Comparison of ENCODE assay signal across 1 cellular context in the genomic region with DNA sequence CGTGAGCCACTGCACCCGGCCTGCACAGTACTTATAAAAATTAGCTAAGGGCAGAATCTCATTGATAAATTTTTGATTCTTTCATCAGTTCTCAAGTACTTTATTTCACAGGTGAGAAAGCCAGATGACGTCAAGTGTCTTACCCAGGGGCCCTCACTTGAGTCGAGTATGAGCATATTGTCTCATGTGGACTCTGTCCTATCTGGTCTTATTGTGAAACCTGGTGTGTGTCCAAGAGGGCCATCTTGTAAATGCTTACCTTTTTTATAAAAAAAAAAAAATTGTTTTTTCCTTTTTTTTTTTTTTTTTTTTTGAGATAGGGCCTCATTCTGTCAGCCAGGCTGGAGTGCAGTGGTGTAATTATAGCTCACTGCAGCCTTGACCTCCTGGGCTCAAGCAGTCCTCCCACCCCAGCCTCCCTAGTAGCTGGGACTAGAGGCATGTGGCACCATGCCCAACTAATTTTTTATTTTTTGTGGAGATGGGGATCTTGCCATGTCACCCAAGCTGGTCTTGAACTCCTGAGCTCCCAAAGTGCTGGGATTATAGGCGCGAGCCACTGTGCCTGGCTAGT.
TF ChIP-seq lines count a peak whose summit lies in the region.

No MANE protein-coding gene starts in this region.

TF ChIP-seq in HepG2, 621 proteins besides CTCF, POLR2A, EP300 and RAD21:
- TF ChIP-seq ZBTB14 (CRISPR knock-in tag; IDR thresholded peaks at IDR 0.05) (no peak), NFATC3 (CRISPR knock-in tag; IDR thresholded peaks at IDR 0.05) (no peak), HNF4G (IDR thresholded peaks at IDR 0.05; ENCODE audit: borderline replicate concordance, low read depth, low read length) (peak; percentile 19; the same call in 1 of the 2 replicates), HNF4G (CRISPR knock-in tag; IDR thresholded peaks at IDR 0.05; ENCODE audit: borderline replicate concordance, low read depth) (no peak), AKAP8 (CRISPR knock-in tag; IDR thresholded peaks at IDR 0.05) (no peak), IKZF1 (IDR thresholded peaks at IDR 0.05) (no peak), GTF2F1 (IDR thresholded peaks at IDR 0.05; ENCODE audit: low read length) (no peak), ATF3 (CRISPR knock-in tag; IDR thresholded peaks at IDR 0.05) (no peak), ZFP90 (CRISPR knock-in tag; IDR thresholded peaks at IDR 0.05; ENCODE audit: borderline replicate concordance) (no peak), NFYB (CRISPR knock-in tag; IDR thresholded peaks at IDR 0.05) (no peak), PBX3 (CRISPR knock-in tag; IDR thresholded peaks at IDR 0.05; ENCODE audit: borderline replicate concordance) (no peak), ZNF775 (CRISPR knock-in tag; IDR thresholded peaks at IDR 0.05; ENCODE audit: borderline replicate concordance) (no peak), BRCA1 (CRISPR knock-in tag; IDR thresholded peaks at IDR 0.05) (no peak), NR2F6 (IDR thresholded peaks at IDR 0.05) (no peak), NR2F6 (CRISPR knock-in tag; IDR thresholded peaks at IDR 0.05) (0 out of 2 replicates have a peak, but pooled peaks have one; percentile 5), DRAP1 (CRISPR knock-in tag; IDR thresholded peaks at IDR 0.05) (no peak), ZNF816 (CRISPR knock-in tag; IDR thresholded peaks at IDR 0.05; ENCODE audit: borderline replicate concordance) (no peak), ZNF274 (CRISPR knock-in tag; IDR thresholded peaks at IDR 0.05) (no peak), KLF11 (CRISPR knock-in tag; IDR thresholded peaks at IDR 0.05) (no peak), HNF4A (CRISPR knock-in tag; IDR thresholded peaks at IDR 0.05) (peak; percentile 27; the same call in 1 of the 2 replicates), NCOA1 (CRISPR knock-in tag; IDR thresholded peaks at IDR 0.05) (no peak), ZNF263 (CRISPR knock-in tag; IDR thresholded peaks at IDR 0.05) (peak; percentile 51; the same call in 1 of the 2 replicates), CEBPB (IDR thresholded peaks at IDR 0.05; ENCODE audit: borderline replicate concordance, low read depth, low read length) (peak; percentile 44), ZNF484 (CRISPR knock-in tag; IDR thresholded peaks at IDR 0.05; ENCODE audit: borderline replicate concordance, low read depth) (no peak), ATM (IDR thresholded peaks at IDR 0.05; ENCODE audit: borderline replicate concordance) (no peak), FOXK2 (IDR thresholded peaks at IDR 0.05) (no peak), DNMT1 (CRISPR knock-in tag; IDR thresholded peaks at IDR 0.05) (no peak), ZFP36L2 (CRISPR knock-in tag; IDR thresholded peaks at IDR 0.05) (no peak), ZNF7 (CRISPR knock-in tag; IDR thresholded peaks at IDR 0.05) (no peak)
- TF ChIP-seq, protein P1, sequence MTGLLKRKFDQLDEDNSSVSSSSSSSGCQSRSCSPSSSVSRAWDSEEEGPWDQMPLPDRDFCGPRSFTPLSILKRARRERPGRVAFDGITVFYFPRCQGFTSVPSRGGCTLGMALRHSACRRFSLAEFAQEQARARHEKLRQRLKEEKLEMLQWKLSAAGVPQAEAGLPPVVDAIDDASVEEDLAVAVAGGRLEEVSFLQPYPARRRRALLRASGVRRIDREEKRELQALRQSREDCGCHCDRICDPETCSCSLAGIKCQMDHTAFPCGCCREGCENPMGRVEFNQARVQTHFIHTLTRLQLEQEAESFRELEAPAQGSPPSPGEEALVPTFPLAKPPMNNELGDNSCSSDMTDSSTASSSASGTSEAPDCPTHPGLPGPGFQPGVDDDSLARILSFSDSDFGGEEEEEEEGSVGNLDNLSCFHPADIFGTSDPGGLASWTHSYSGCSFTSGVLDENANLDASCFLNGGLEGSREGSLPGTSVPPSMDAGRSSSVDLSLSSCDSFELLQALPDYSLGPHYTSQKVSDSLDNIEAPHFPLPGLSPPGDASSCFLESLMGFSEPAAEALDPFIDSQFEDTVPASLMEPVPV (CRISPR knock-in tag; IDR thresholded peaks at IDR 0.05): no peak
- TF ChIP-seq, protein P2, sequence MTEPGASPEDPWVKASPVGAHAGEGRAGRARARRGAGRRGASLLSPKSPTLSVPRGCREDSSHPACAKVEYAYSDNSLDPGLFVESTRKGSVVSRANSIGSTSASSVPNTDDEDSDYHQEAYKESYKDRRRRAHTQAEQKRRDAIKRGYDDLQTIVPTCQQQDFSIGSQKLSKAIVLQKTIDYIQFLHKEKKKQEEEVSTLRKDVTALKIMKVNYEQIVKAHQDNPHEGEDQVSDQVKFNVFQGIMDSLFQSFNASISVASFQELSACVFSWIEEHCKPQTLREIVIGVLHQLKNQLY (CRISPR knock-in tag; IDR thresholded peaks at IDR 0.05): no peak
- TF ChIP-seq, protein P3, sequence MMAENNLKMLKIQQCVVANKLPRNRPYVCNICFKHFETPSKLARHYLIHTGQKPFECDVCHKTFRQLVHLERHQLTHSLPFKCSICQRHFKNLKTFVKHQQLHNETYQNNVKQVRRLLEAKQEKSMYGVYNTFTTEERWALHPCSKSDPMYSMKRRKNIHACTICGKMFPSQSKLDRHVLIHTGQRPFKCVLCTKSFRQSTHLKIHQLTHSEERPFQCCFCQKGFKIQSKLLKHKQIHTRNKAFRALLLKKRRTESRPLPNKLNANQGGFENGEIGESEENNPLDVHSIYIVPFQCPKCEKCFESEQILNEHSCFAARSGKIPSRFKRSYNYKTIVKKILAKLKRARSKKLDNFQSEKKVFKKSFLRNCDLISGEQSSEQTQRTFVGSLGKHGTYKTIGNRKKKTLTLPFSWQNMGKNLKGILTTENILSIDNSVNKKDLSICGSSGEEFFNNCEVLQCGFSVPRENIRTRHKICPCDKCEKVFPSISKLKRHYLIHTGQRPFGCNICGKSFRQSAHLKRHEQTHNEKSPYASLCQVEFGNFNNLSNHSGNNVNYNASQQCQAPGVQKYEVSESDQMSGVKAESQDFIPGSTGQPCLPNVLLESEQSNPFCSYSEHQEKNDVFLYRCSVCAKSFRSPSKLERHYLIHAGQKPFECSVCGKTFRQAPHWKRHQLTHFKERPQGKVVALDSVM (CRISPR knock-in tag; IDR thresholded peaks at IDR 0.05): peak; percentile 92
